10 cellular contexts compared by ENCODE assay signal in genomic region chr9:96555567-96556386, GRCh38.
DNase-seq lines count a peak whose midpoint lies in the region; ATAC-seq and TF ChIP-seq lines count a peak whose summit lies in the region.
"Had no signal": no experiment of that assay in that cellular context is flagged by ENCODE, and none has a peak within 500 bp of the region (broad histone marks: within the 10 kb centered on the region; RNA-seq: fewer than 3 reads in every experiment).

No MANE protein-coding gene starts in this region.

- no peak for TF ChIP-seq CTCF in adrenal gland (IDR thresholded peaks at IDR 0.05)
- TF ChIP-seq CTCF in heart right ventricle (IDR thresholded peaks at IDR 0.05), result no peak
- TF ChIP-seq CTCF in spleen (IDR thresholded peaks at IDR 0.05 in 8 of 11, conservative IDR thresholded peaks at IDR 0.05 in 3 of 11), result no peak
- TF ChIP-seq CTCF in CD14-positive monocyte (IDR thresholded peaks at IDR 0.05), result no peak

- no peaks in the 10 kb centered on the region for H3K9me3 Mint-ChIP-seq in CD14-positive monocyte
- peaks cover 0 to 2% (median 0%) of the 10 kb centered on the region in 6 donors for H3K9me3 Mint-ChIP-seq in immature natural killer cell

- H3K4me1 Mint-ChIP-seq in CD14-positive monocyte (peaks cover 14% of the 10 kb centered on the region), immature natural killer cell (no peaks in the 10 kb centered on the region)

- no peaks in the 10 kb centered on the region for H3K36me3 ChIP-seq in GM23248 (ENCODE audit: low read depth)
- H3K36me3 ChIP-seq in adrenal gland (replicated peaks in 1 of 2), result no peaks in the 10 kb centered on the region
- peaks cover 0 to 16% (median 0%) of the 10 kb centered on the region in 9 donors for H3K36me3 ChIP-seq in heart right ventricle
- peaks cover 0 to 21% (median 2%) of the 10 kb centered on the region in 6 donors for H3K36me3 ChIP-seq in spleen

- no peaks in the 10 kb centered on the region for H4K20me1 ChIP-seq in GM23248 (ENCODE audit: insufficient read depth)

- DNase-seq in GM23248 (peak; percentile 88), adrenal gland (no peak), heart right ventricle (no peak), spleen (no peak), CD14-positive monocyte (ENCODE audit: low spot score) (no peak), iPS-NIHi7 (ENCODE audit: extremely low spot score) (no peak), immature natural killer cell (no peak)
- DNase-seq: activated T-cell treated with anti-CD3 and anti-CD28 coated beads, Interleukin-2, amount 50 U/mL, for 1 hour; kidney had no signal

- 23% methylated on average over 11 of the region's 11 CpGs for WGBS in GM23248 (ENCODE audit: low coverage in 1 of 2, low lambda C conversion rate in 2 of 2, missing lambda C conversion rate in 2 of 2), 2 experiments
- WGBS in adrenal gland, 4 donors, result 69 to 77% (median 73%) methylated on average over 11 of the region's 11 CpGs
- 67% methylated on average over 11 of the region's 11 CpGs for WGBS in heart right ventricle, 2 donors
- WGBS in spleen, 5 donors, result 37 to 50% (median 47%) methylated on average over 11 of the region's 11 CpGs

- peaks cover 59% of the 10 kb centered on the region for H3K4me1 ChIP-seq in GM23248 (ENCODE audit: insufficient read depth)
- peaks cover 0 to 29% of the 10 kb centered on the region in 2 donors for H3K4me1 ChIP-seq in adrenal gland (replicated peaks in 1 of 2)
- H3K4me1 ChIP-seq in heart right ventricle, result peaks cover 0 to 61% (median 30%) of the 10 kb centered on the region in 9 donors
- peaks cover 0 to 22% (median 7%) of the 10 kb centered on the region in 6 donors for H3K4me1 ChIP-seq in spleen

- no peaks in the 10 kb centered on the region for H3K79me2 ChIP-seq in GM23248 (ENCODE audit: insufficient read depth)

- H3F3A ChIP-seq in GM23248 (ENCODE audit: insufficient read depth), result peaks cover 53% of the 10 kb centered on the region

- H3K27ac ChIP-seq in GM23248 (peak overlapping the region; percentile 93), adrenal gland (peak overlapping the region in 3 of 5 donors; percentile 28 to 53 (median 48)), heart right ventricle (peak overlapping the region in 8 of 10 donors; percentile 8 to 82 (median 70)), spleen (peak overlapping the region in 5 of 8 donors; percentile 11 to 39 (median 32))

- intact Hi-C loops in adrenal gland (cut with DNase I) (no loop called here), heart right ventricle (cut with DNase I) (loop anchor here in 2 of 10 donors (5.0 to 10.0 kb wide), 2 partner anchors 48 to 231 kb away; no protein-coding TSS in a partner anchor), spleen (cut with DNase I; ENCODE audit: low total_unique reads) (no loop called here), CD14-positive monocyte (cut with micrococcal nuclease) (no loop called here)

- H3K4me3 Mint-ChIP-seq in CD14-positive monocyte (peak overlapping the region in 1 of 2 donors; percentile 75), immature natural killer cell (no peak overlapping the region)

- TF ChIP-seq POLR2A in adrenal gland (IDR thresholded peaks at IDR 0.05) (no peak), spleen (IDR thresholded peaks at IDR 0.05) (no peak)

- peak overlapping the region; percentile 73 for H3K9ac ChIP-seq in GM23248

- H3K27me3 Mint-ChIP-seq in CD14-positive monocyte (ENCODE audit: low read depth in 3 of 3), result peaks cover 2 to 6% (median 2%) of the 10 kb centered on the region in 3 donors
- peaks cover 0 to 4% (median 3%) of the 10 kb centered on the region in 3 donors for H3K27me3 Mint-ChIP-seq in immature natural killer cell (ENCODE audit: low read depth in 3 of 3)

- H3K9me3 ChIP-seq in GM23248 (ENCODE audit: low read depth) (no peaks in the 10 kb centered on the region), adrenal gland (replicated peaks in 1 of 3) (no peaks in the 10 kb centered on the region), heart right ventricle (peaks cover 0 to 1% (median 0%) of the 10 kb centered on the region in 11 donors), spleen (peaks cover 0 to 2% (median 0%) of the 10 kb centered on the region in 8 donors)

- peak overlapping the region; percentile 76 for H3K4me2 ChIP-seq in GM23248 (ENCODE audit: unreplicated experiment)

- H3K36me3 Mint-ChIP-seq in CD14-positive monocyte, result no peaks in the 10 kb centered on the region
- peaks cover 8 to 29% (median 12%) of the 10 kb centered on the region in 3 donors for H3K36me3 Mint-ChIP-seq in immature natural killer cell

- H3K9me2 ChIP-seq in GM23248 (ENCODE audit: insufficient read depth), result no peaks in the 10 kb centered on the region

- in situ Hi-C loops in GM23248 (cut with MboI), result no loop called here

- H3K27me3 ChIP-seq in GM23248 (replicated peaks; ENCODE audit: insufficient read depth) (no peaks in the 10 kb centered on the region), adrenal gland (no peaks in the 10 kb centered on the region), heart right ventricle (no peaks in the 10 kb centered on the region), spleen (replicated peaks in 1 of 7) (no peaks in the 10 kb centered on the region)

- peak overlapping the region; percentile 13; the same call in 1 of the 2 replicates for H2AFZ ChIP-seq in GM23248

- H3K4me3 ChIP-seq in GM23248 (peak overlapping the region; percentile 57), adrenal gland (no peak overlapping the region), heart right ventricle (peak overlapping the region in 1 of 10 donors; percentile 5), spleen (no peak overlapping the region)

- H3K27ac Mint-ChIP-seq in CD14-positive monocyte (no peak overlapping the region), immature natural killer cell (no peak overlapping the region)

- ATAC-seq in heart right ventricle (peak in 5 of 8 donors; percentile 42 to 77 (median 47)), HG02763 (IDR thresholded peaks at IDR 0.05; ENCODE audit: unreplicated experiment) (no peak)

Comparison
In these comparisons a context has a peak if more than half of its experiments do, and no peak if none do; other contexts are left out.
1. H3K27ac ChIP-seq: peak in every context shown above with its lines; median percentile 93 in GM23248; 70 in heart right ventricle; 48 in adrenal gland; 32 in spleen.